28 cellular contexts compared by ENCODE assay signal in the genomic region with DNA sequence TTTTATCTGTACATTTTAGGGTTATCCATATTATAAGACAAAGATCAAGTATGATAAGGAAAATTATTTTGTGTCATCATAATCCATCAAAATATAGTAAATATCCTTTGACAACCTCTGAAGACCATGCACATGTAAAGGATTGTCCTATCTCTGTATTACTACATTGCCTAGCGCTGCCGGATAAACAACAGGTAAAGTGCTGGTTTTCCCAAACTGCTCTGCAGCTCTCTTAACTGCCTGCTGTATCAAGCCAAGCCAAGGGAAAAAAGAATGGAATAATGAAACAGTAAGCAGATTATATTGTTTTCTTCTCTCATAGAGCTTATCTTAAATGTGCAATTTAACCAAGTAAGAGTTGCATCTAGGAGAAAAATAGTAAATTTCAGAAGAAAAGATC.
"Had no signal": no experiment of that assay in that cellular context is flagged by ENCODE, and none has a peak within 500 bp of the region (broad histone marks: within the 10 kb centered on the region; RNA-seq: fewer than 3 reads in every experiment).

No MANE protein-coding gene starts in this region.

- H3K27me3 ChIP-seq: colonic mucosa, dorsolateral prefrontal cortex, esophagus muscularis mucosa, esophagus squamous epithelium, gastrocnemius medialis had no signal

- H3K4me3 ChIP-seq: colonic mucosa, coronary artery, dorsolateral prefrontal cortex, esophagus muscularis mucosa, esophagus squamous epithelium, gastrocnemius medialis, gastroesophageal sphincter, heart left ventricle, heart right ventricle had no signal

- H3K27ac ChIP-seq: colonic mucosa, coronary artery, dorsolateral prefrontal cortex, epithelial cell of prostate, esophagus muscularis mucosa, esophagus squamous epithelium, foreskin keratinocyte, gastrocnemius medialis, gastroesophageal sphincter, heart left ventricle, heart right ventricle had no signal

- ATAC-seq: effector memory CD8-positive, alpha-beta T cell; esophagus mucosa; foreskin keratinocyte; gastrocnemius medialis; gastroesophageal sphincter; heart left ventricle; heart right ventricle had no signal

- FAIRE-seq: colon, endometrium, endothelial cell of umbilical vein, frontal cortex had no signal

- H3K9me3 ChIP-seq: colonic mucosa, esophagus muscularis mucosa, esophagus squamous epithelium, gastrocnemius medialis, gastroesophageal sphincter, heart left ventricle, heart right ventricle had no signal

- H3K36me3 ChIP-seq: colonic mucosa, esophagus muscularis mucosa, esophagus squamous epithelium, gastrocnemius medialis, gastroesophageal sphincter, heart left ventricle, heart right ventricle had no signal

- DNase-seq: colonic mucosa; cortex of kidney; dermis blood vessel endothelial cell; dorsolateral prefrontal cortex; effector CD4-positive, alpha-beta T cell; effector CD8-positive, alpha-beta T cell; effector memory CD4-positive, alpha-beta T cell; effector memory CD8-positive, alpha-beta T cell; endodermal cell; erythroblast; esophagus squamous epithelium; foreskin fibroblast; foreskin keratinocyte; foreskin melanocyte; gastrocnemius medialis; glutamatergic neuron; head of caudate nucleus; heart left ventricle; heart right ventricle had no signal

- H3K4me1 ChIP-seq: colonic mucosa, esophagus muscularis mucosa, esophagus squamous epithelium, foreskin keratinocyte, gastrocnemius medialis, gastroesophageal sphincter, heart left ventricle, heart right ventricle had no signal
